ENCODE assay signal across 17 cellular contexts in genomic region chr4:111792592-111792991, GRCh38.
DNase-seq lines count a peak whose midpoint lies in the region; ATAC-seq and TF ChIP-seq lines count a peak whose summit lies in the region.
"Had no signal": no experiment of that assay in that cellular context is flagged by ENCODE, and none has a peak within 500 bp of the region (broad histone marks: within the 10 kb centered on the region; RNA-seq: fewer than 3 reads in every experiment).

No MANE protein-coding gene starts in this region.

- DNase-seq in ELF-1 (ENCODE audit: low read depth, low spot score): peak; percentile 61
- peak; percentile 42 for DNase-seq in HEK293T (ENCODE audit: extremely low spot score)
- peak; percentile 87 for DNase-seq in SK-N-DZ (ENCODE audit: low spot score)
- DNase-seq in left kidney (ENCODE audit: low read depth, low spot score): peak; percentile 51
- no peak for DNase-seq in NCI-H748 (lab: John Stamatoyannopoulos, UW; ENCODE audit: unreplicated experiment)
- no peak for DNase-seq in stimulated activated naive CD8-positive, alpha-beta T cell treated with anti-CD3 and anti-CD28 coated beads, Interleukin-15, amount 100 ng/mL, for 72 hours
- DNase-seq in foreskin melanocyte: no peak
- DNase-seq: ACHN, C1 segment of cervical spinal cord, GDM1, NCI-H1105, NCI-H1694 treated with DMSO at 0.1 percent for 48 hours, NCI-H446, NCI-H774, PC-3, RPMI8226, SHP77 treated with DMSO at 0.1 percent for 48 hours had no signal

- H3K4me1 Mint-ChIP-seq in stimulated activated naive CD8-positive, alpha-beta T cell treated with anti-CD3 and anti-CD28 coated beads, Interleukin-15, amount 100 ng/mL, for 72 hours: no peaks in the 10 kb centered on the region

- no peaks in the 10 kb centered on the region for H3K9me3 Mint-ChIP-seq in stimulated activated naive CD8-positive, alpha-beta T cell treated with anti-CD3 and anti-CD28 coated beads, Interleukin-15, amount 100 ng/mL, for 72 hours

- H3K4me3 Mint-ChIP-seq in stimulated activated naive CD8-positive, alpha-beta T cell treated with anti-CD3 and anti-CD28 coated beads, Interleukin-15, amount 100 ng/mL, for 72 hours: no peak overlapping the region

- H3K27me3 Mint-ChIP-seq in stimulated activated naive CD8-positive, alpha-beta T cell treated with anti-CD3 and anti-CD28 coated beads, Interleukin-15, amount 100 ng/mL, for 72 hours: no peaks in the 10 kb centered on the region

- CTCF ChIA-PET in HEK293T (lab: Yijun Ruan, JAX): no interaction called here

- POLR2A ChIA-PET in HEK293T (lab: Yijun Ruan, JAX): no interaction called here

- no peak for ATAC-seq in stimulated activated naive CD8-positive, alpha-beta T cell treated with anti-CD3 and anti-CD28 coated beads, Interleukin-15, amount 100 ng/mL, for 72 hours
- ATAC-seq: PC-3 had no signal

- H3K27ac Mint-ChIP-seq in stimulated activated naive CD8-positive, alpha-beta T cell treated with anti-CD3 and anti-CD28 coated beads, Interleukin-15, amount 100 ng/mL, for 72 hours: no peak overlapping the region

TF ChIP-seq in HEK293T, 16 proteins besides CTCF, POLR2A, EP300 and RAD21:
- TF ChIP-seq FOXM1 (IDR thresholded peaks at IDR 0.05; ENCODE audit: borderline replicate concordance) (no peak), PKNOX1 (IDR thresholded peaks at IDR 0.05) (peak; percentile 92)

Comparison
In these comparisons a context has a peak if more than half of its experiments do, and no peak if none do; other contexts are left out.
1. DNase-seq: peak in ELF-1 (single experiment), HEK293T (single experiment), SK-N-DZ (single experiment) and left kidney (single experiment); none in NCI-H748 (single experiment), stimulated activated naive CD8-positive, alpha-beta T cell treated with anti-CD3 and anti-CD28 coated beads, Interleukin-15, amount 100 ng/mL, for 72 hours (0 of 2) and foreskin melanocyte (single experiment).